ENCODE assay signal across 7 cellular contexts in the genomic region with DNA sequence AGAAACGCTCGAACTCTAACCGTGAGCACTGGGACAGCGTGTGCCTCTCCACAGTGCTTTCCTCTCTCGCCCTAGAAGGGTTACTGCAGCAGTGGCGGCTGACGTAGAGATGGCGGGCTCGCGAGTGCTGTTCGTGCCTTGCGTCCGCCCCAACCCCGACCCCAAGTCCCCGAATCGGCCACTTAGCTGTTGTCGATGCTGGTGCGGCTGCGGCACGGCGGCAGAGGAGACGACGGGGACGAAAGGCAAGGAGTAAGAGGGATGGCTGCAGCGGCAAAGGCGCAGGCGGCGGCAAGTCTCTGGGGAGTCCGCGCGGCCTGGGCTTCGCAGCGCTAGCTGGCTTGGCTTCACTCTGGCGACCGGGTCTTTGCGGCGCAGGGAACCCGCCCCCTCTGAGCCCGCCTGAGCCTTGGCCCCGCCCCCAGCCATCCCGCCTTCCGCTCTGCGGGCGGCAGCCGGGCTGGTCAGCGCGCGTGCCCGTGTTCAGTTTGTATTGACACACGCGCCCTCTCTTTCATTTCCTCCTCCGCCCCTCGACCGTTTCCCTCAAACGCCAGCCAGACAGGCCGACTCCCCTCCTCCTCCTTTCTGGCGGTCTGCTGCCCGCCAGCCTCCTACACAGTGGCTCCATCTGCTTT. TPM values are rescaled to one million over a fixed set of nuclear protein-coding genes. Genes with fewer than 3 reads are reported as not detected.
DNase-seq lines count a peak whose midpoint lies in the region; ATAC-seq, FAIRE-seq and TF ChIP-seq lines count a peak whose summit lies in the region.

Gene SPIN4, minus strand, starts transcription at position 354 of the 638 bp plus-strand sequence. CDS start 513 bp downstream, outside the sequence.

- no peak for TF ChIP-seq CTCF in body of pancreas (IDR thresholded peaks at IDR 0.05)

- intact Hi-C loops in body of pancreas (cut with DNase I) (no loop called here), sciatic nerve (cut with DNase I) (no loop called here)

- no peaks in the 10 kb centered on the region for H3K9me3 ChIP-seq in body of pancreas

- H3K27me3 ChIP-seq in body of pancreas = no peaks in the 10 kb centered on the region

- DNase-seq in GM18507 (ENCODE audit: extremely low spot score, insufficient read length, low read depth) (peak; percentile 64), NCI-H2029 (lab: John Stamatoyannopoulos, UW) (peak; percentile 85), T1000 (lab: John Stamatoyannopoulos, UW) (peak; percentile 76), body of pancreas (peak; percentile 87 to 92 (median 90)), iPS DF 19.7 (ENCODE audit: low read depth, low spot score) (peak; percentile 42), sciatic nerve (ENCODE audit: low spot score) (peak; percentile 90)

- no peaks in the 10 kb centered on the region for H3K36me3 ChIP-seq in body of pancreas (replicated peaks in 1 of 2; ENCODE audit: insufficient read depth in 1 of 2, low read depth in 2 of 2)

- ATAC-seq in HG02943 (IDR thresholded peaks at IDR 0.05; ENCODE audit: low read depth, unreplicated experiment) (peak; percentile 89), body of pancreas (peak; percentile 97), sciatic nerve (peak; percentile 98)

- H3K4me1 ChIP-seq in body of pancreas = peaks cover 10% of the 10 kb centered on the region

- H3K27ac ChIP-seq in body of pancreas = peak within 1 kb of the TSS; percentile 42 to 86 (median 78)

- H3K4me3 ChIP-seq in body of pancreas = peak within 1 kb of the TSS in 1 of 2 donors; percentile 45

- FAIRE-seq in GM18507 (lab: Jason Lieb, UNC) = peak; percentile 97

- 0% methylated on average over 9 to 49 of the region's 58 CpGs for whole genome bisulfite sequencing in body of pancreas, 2 donors

- TF ChIP-seq POLR2A in body of pancreas (IDR thresholded peaks at IDR 0.05) = peak; percentile 77 to 90 (median 88)

RNA-seq across cellular contexts. Expression of gene SPIN4, which starts in this region (rescaled TPM):
- 1 to 10 TPM in 1 of 2 donors, under 1 TPM in 1; 0.66 to 3.9 TPM for total RNA-seq in body of pancreas
- total RNA-seq in sciatic nerve = 5.8 TPM
